18 cellular contexts compared by ENCODE assay signal in genomic region chr12:40616383-40616900, GRCh38.
DNase-seq lines count a peak whose midpoint lies in the region; ATAC-seq and TF ChIP-seq lines count a peak whose summit lies in the region.
"Had no signal": no experiment of that assay in that cellular context is flagged by ENCODE, and none has a peak within 500 bp of the region (broad histone marks: within the 10 kb centered on the region; RNA-seq: fewer than 3 reads in every experiment).

No MANE protein-coding gene starts in this region.

- TF ChIP-seq CTCF in BJ (IDR thresholded peaks at IDR 0.05; ENCODE audit: insufficient read depth, low read depth, low read length): no peak

- H3K36me3 ChIP-seq in BJ (ENCODE audit: control insufficient read depth, insufficient read depth, low read length): no peaks in the 10 kb centered on the region
- H3K36me3 ChIP-seq: SJSA1 had no signal

- intact Hi-C loops in left colon (cut with DNase I, micrococcal nuclease): no loop called here

- CTCF ChIA-PET in BJ (lab: Yijun Ruan, JAX): no interaction called here

- ATAC-seq in left colon (no peak), GM18511 (IDR thresholded peaks at IDR 0.05; ENCODE audit: unreplicated experiment) (no peak)
- ATAC-seq: Panc1 had no signal

- H3K27me3 ChIP-seq in BJ (ENCODE audit: control insufficient read depth, insufficient read depth, low read length): no peaks in the 10 kb centered on the region
- H3K27me3 ChIP-seq: SJSA1 had no signal

- POLR2A ChIA-PET in BJ (lab: Charles Lee): no interaction called here

- DNase-seq in Ammon's horn (ENCODE audit: low spot score): peak; percentile 49
- DNase-seq in BJ (ENCODE audit: low read depth): peak; percentile 8
- peak; percentile 78 for DNase-seq in NCI-H69 (lab: John Stamatoyannopoulos, UW)
- DNase-seq in hippocampal formation (lab: John Stamatoyannopoulos, UW): peak; percentile 1 to 29
- no peak for DNase-seq in COLO668 (lab: John Stamatoyannopoulos, UW; ENCODE audit: unreplicated experiment)
- no peak for DNase-seq in AML-193 (lab: John Stamatoyannopoulos, UW)
- no peak for DNase-seq in left colon
- DNase-seq: ACHN; Caco-2; CD4-positive, CD25-positive, alpha-beta regulatory T cell; GOT3; KG1; NCI-H1092; NCI-H1436 treated with DMSO at 0.1 percent for 48 hours; NCI-H2029 treated with DMSO at 0.1 percent for 48 hours had no signal

- H3K4me3 ChIP-seq in BJ (ENCODE audit: low read depth, low read length): no peak overlapping the region
- H3K4me3 ChIP-seq: SJSA1 had no signal

Comparison
In these comparisons a context has a peak if more than half of its experiments do, and no peak if none do; other contexts are left out.
1. DNase-seq: peak in Ammon's horn (single experiment), BJ (single experiment), NCI-H69 (single experiment) and hippocampal formation (2 of 2); none in COLO668 (single experiment), AML-193 (0 of 2) and left colon (0 of 2).